ENCODE assay signal across 9 cellular contexts in the genomic region with DNA sequence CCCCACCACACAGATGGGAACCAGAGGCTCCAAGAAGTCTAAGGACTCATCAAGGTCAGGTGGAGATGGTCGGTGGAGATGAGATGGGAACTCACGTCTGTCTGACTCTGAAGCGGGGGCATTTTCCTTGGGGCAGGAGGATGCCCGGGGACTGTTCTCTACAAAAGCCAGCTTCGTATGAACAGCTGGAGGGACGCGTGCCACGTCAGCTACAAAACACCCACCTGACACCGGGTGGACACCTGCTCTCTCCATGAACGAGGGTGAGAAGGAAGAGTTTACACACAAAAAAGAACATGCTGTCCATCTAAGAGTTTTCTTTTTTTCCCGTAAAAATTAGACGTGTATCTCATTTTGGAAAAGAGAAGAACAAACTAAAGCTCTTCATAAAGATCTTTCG.
"Had no signal": no experiment of that assay in that cellular context is flagged by ENCODE, and none has a peak within 500 bp of the region (broad histone marks: within the 10 kb centered on the region; RNA-seq: fewer than 3 reads in every experiment).

No MANE protein-coding gene starts in this region.

- DNase-seq: GM23248, GOT3, H7, H9, HCEC 1CT, HFFc6 had no signal

- H3K27ac ChIP-seq: GM23248 had no signal

- H3K9ac ChIP-seq: GM23248 had no signal

- H3K4me1 ChIP-seq: HAP-1 had no signal

- H3K4me2 ChIP-seq: GM23338 had no signal

- ATAC-seq: GM23338, HCT116 had no signal

- H3K4me3 ChIP-seq: GM23248, GM23338, HAP-1 had no signal

- H3K36me3 ChIP-seq: HAP-1 had no signal

- H3K9me3 ChIP-seq: HAP-1 had no signal
